In the genomic region with DNA sequence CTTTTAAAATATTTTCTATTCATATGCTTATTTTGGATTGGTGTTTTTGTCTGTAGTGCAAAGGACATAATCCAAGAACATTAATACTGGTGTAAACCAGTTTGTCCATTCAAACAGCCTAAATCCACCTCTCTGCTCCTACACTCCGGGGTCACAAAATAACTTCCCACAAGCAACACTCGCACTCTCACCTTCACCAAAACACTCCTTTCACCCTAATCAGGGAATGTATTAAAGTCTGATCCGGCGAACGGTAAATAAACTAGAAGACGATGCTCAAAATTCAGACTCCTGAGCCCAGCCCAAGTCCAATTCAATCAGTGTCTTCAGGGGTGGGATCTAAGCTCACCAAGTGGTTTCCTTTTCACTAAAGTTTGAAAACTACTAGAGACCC, we compare ENCODE assay signal across 1 cellular context.
TF ChIP-seq lines count a peak whose summit lies in the region.

No MANE protein-coding gene starts in this region.

TF ChIP-seq in SK-N-SH, 30 proteins besides CTCF, POLR2A, EP300 and RAD21 (continued from another document):
- no peak for TF ChIP-seq IRF3 (IDR thresholded peaks at IDR 0.05; ENCODE audit: low read depth, low read length)
- TF ChIP-seq GATA2 (CRISPR knock-in tag; IDR thresholded peaks at IDR 0.05): no peak
- TF ChIP-seq ZBTB33 (IDR thresholded peaks at IDR 0.05; ENCODE audit: borderline replicate concordance, low read depth): no peak
- TF ChIP-seq EZH2phosphoT487 (IDR thresholded peaks at IDR 0.05; ENCODE audit: borderline replicate concordance, low read depth): no peak
- TF ChIP-seq YY1 (IDR thresholded peaks at IDR 0.05; ENCODE audit: low read depth): no peak
- no peak for TF ChIP-seq MEF2A (IDR thresholded peaks at IDR 0.05; ENCODE audit: borderline replicate concordance, low read depth)
- no peak for TF ChIP-seq SMC3 (IDR thresholded peaks at IDR 0.05; ENCODE audit: low read depth, low read length)
